In the genomic region with DNA sequence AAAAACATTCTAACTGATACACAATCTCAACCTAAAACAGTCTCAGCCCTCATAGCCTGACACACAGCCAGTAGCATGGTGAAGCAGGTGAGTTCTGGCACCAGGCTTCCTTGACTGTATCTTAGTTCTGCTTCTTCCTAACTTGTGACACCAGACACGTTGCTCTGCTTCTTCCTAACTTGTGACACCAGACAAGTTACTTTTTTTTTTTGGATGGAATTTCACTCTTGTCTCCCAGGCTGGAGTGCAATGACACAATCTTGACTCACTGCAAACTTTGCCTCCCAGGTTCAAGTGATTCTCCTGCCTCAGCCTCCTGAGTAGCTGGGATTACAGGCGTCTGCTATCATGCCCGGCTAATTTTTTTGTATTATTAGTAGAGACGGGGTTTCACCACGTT, we compare ENCODE assay signal across 21 cellular contexts. TPM values are rescaled to one million over a fixed set of nuclear protein-coding genes. Genes with fewer than 3 reads are reported as not detected.
A peak's percentile ranks its signal among the peaks of the same experiment; 100 is the strongest.
DNase-seq lines count a peak whose midpoint lies in the region; ATAC-seq and TF ChIP-seq lines count a peak whose summit lies in the region.
"Had no signal": no experiment of that assay in that cellular context is flagged by ENCODE, and none has a peak within 500 bp of the region (broad histone marks: within the 10 kb centered on the region; RNA-seq: fewer than 3 reads in every experiment).

No MANE protein-coding gene starts in this region.

- no peak overlapping the region for H3K4me3 Mint-ChIP-seq in MCF 10A (ENCODE audit: unreplicated experiment)
- H3K4me3 Mint-ChIP-seq: activated T-cell treated with anti-CD3 and anti-CD28 coated beads, Interleukin-2, amount 50 U/mL, for 4 hours; GM23338 had no signal

- H3K4me3 ChIP-seq in breast epithelium = no peak overlapping the region
- H3K4me3 ChIP-seq in RWPE2 (ENCODE audit: severe bottlenecking) = no peak overlapping the region
- no peak overlapping the region for H3K4me3 ChIP-seq in left ventricle myocardium inferior
- H3K4me3 ChIP-seq in coronary artery = no peak overlapping the region
- H3K4me3 ChIP-seq: GM23338, left lung had no signal

- H3K9me3 ChIP-seq in breast epithelium (no peaks in the 10 kb centered on the region), RWPE2 (ENCODE audit: severe bottlenecking) (no peaks in the 10 kb centered on the region), left ventricle myocardium inferior (replicated peaks) (no peaks in the 10 kb centered on the region)
- H3K9me3 ChIP-seq: left lung had no signal

- no peaks in the 10 kb centered on the region for H3K27me3 Mint-ChIP-seq in MCF 10A (ENCODE audit: insufficient read depth, unreplicated experiment)

- CTCF ChIA-PET in MCF 10A (lab: Yijun Ruan, JAX) = no interaction called here

- H3K4me1 ChIP-seq in breast epithelium (no peaks in the 10 kb centered on the region), RWPE2 (ENCODE audit: insufficient read depth, poor library complexity, severe bottlenecking) (peaks cover 42% of the 10 kb centered on the region), left ventricle myocardium inferior (peaks cover 4% of the 10 kb centered on the region)

- no peak for ATAC-seq in RWPE2 (ENCODE audit: low read depth)
- ATAC-seq: activated T-cell treated with anti-CD3 and anti-CD28 coated beads, Interleukin-2, amount 50 U/mL, for 4 hours; GM23338; left lung had no signal

- H3K27me3 ChIP-seq in breast epithelium = no peaks in the 10 kb centered on the region
- H3K27me3 ChIP-seq in RWPE2 (ENCODE audit: insufficient read depth, poor library complexity, severe bottlenecking) = no peaks in the 10 kb centered on the region
- H3K27me3 ChIP-seq in left ventricle myocardium inferior (ENCODE audit: low read depth) = no peaks in the 10 kb centered on the region
- H3K27me3 ChIP-seq: left lung had no signal

- H3K4me1 Mint-ChIP-seq in MCF 10A (ENCODE audit: insufficient read depth, unreplicated experiment) = peaks cover 18% of the 10 kb centered on the region
- H3K4me1 Mint-ChIP-seq: GM23338 had no signal

- H3K9me3 Mint-ChIP-seq in MCF 10A (ENCODE audit: unreplicated experiment) = no peaks in the 10 kb centered on the region
- H3K9me3 Mint-ChIP-seq: activated T-cell treated with anti-CD3 and anti-CD28 coated beads, Interleukin-2, amount 50 U/mL, for 4 hours had no signal

- H3K27ac ChIP-seq in breast epithelium (no peak overlapping the region), RWPE2 (ENCODE audit: poor library complexity, severe bottlenecking) (peak overlapping the region; percentile 93), epithelial cell of prostate (peak overlapping the region; percentile 45), left ventricle myocardium inferior (replicated peaks) (no peak overlapping the region), coronary artery (no peak overlapping the region)

- DNase-seq in MCF 10A (ENCODE audit: unreplicated experiment) = peak; percentile 28
- DNase-seq in breast epithelium (ENCODE audit: low spot score in 2 of 2) = no peak
- DNase-seq in RWPE2 (ENCODE audit: low spot score) = no peak
- peak; percentile 31 for DNase-seq in epithelial cell of prostate (ENCODE audit: low read depth, low spot score)
- DNase-seq in glomerular visceral epithelial cell (ENCODE audit: extremely low spot score) = no peak
- no peak for DNase-seq in left ventricle myocardium inferior
- DNase-seq in C1 segment of cervical spinal cord (lab: John Stamatoyannopoulos, UW) = no peak
- DNase-seq in coronary artery (ENCODE audit: low spot score) = no peak
- DNase-seq: ACHN; activated CD4-positive, alpha-beta T cell treated with anti-CD3 and anti-CD28 coated beads, Interleukin-2, amount 50 U/mL, for 1 hour; activated T-cell treated with anti-CD3 and anti-CD28 coated beads, Interleukin-2, amount 50 U/mL, for 4 hours; Calu3; caudate nucleus; effector memory CD4-positive, alpha-beta T cell; GF-D8; left lung; NCI-H1930; NCI-H510A treated with DMSO at 0.1 percent for 48 hours; stimulated activated CD4-positive, alpha-beta T cell treated with anti-CD3 and anti-CD28 coated beads, Interleukin-12 subunit alpha, Interleukin-12 subunit beta, amount 100 ng/mL, for 4 hours; stimulated activated naive CD4-positive, alpha-beta T cell treated with Interleukin-2 at 50 U/mL for 16 hours had no signal

- intact Hi-C loops in MCF 10A (cut with micrococcal nuclease) = no loop called here
- intact Hi-C loops in breast epithelium (cut with DNase I; ENCODE audit: low total_unique reads) = no loop called here
- intact Hi-C loops in left ventricle myocardium inferior (cut with micrococcal nuclease) = no loop called here

- TF ChIP-seq POLR2A in breast epithelium (IDR thresholded peaks at IDR 0.05) = no peak

- H3K36me3 Mint-ChIP-seq in MCF 10A (ENCODE audit: insufficient read depth, unreplicated experiment) = peaks cover 6% of the 10 kb centered on the region

- no TSS peak for BruUV-seq in MCF 10A (replicated peaks; lab: Mats Ljungman, UMichigan)

- H3K36me3 ChIP-seq in breast epithelium = no peaks in the 10 kb centered on the region
- no peaks in the 10 kb centered on the region for H3K36me3 ChIP-seq in RWPE2 (ENCODE audit: low read depth)
- no peaks in the 10 kb centered on the region for H3K36me3 ChIP-seq in left ventricle myocardium inferior
- H3K36me3 ChIP-seq: left lung had no signal

- no peak overlapping the region for H3K27ac Mint-ChIP-seq in MCF 10A (ENCODE audit: low read depth, unreplicated experiment)
- H3K27ac Mint-ChIP-seq: GM23338 had no signal

- POLR2A ChIA-PET in MCF 10A (lab: Yijun Ruan, JAX) = interaction anchor here (0.7 to 1.4 kb wide), 2 partner anchors 231 to 546 kb away, joined by 3 to 7 read pairs; no protein-coding TSS in a partner anchor

- TF ChIP-seq CTCF in MCF 10A (IDR thresholded peaks at IDR 0.05; ENCODE audit: unreplicated experiment) (no peak), breast epithelium (IDR thresholded peaks at IDR 0.05) (no peak), RWPE2 (IDR thresholded peaks at IDR 0.05; ENCODE audit: poor library complexity, severe bottlenecking) (no peak), left ventricle myocardium inferior (IDR thresholded peaks at IDR 0.05; ENCODE audit: borderline replicate concordance) (no peak), coronary artery (IDR thresholded peaks at IDR 0.05) (no peak)

RNA-seq across cellular contexts. Expression of a gene that starts 6.7 kb away (rescaled TPM):
- total RNA-seq in MCF 10A (2022) (26.4 and 28.7 TPM in 2 replicates), breast epithelium (10 to 100 TPM; 19.5 to 61.9 (median 46.0) TPM), left ventricle myocardium inferior (18.6 TPM)

Comparison
In these comparisons a context has a peak if more than half of its experiments do, and no peak if none do; other contexts are left out.
1. DNase-seq: peak in MCF 10A (single experiment) and epithelial cell of prostate (single experiment); none in breast epithelium (0 of 2), RWPE2 (single experiment), glomerular visceral epithelial cell (single experiment), left ventricle myocardium inferior (single experiment), C1 segment of cervical spinal cord (0 of 14) and coronary artery (single experiment).
2. H3K27ac ChIP-seq: peak in RWPE2 (single experiment) and epithelial cell of prostate (single experiment); none in breast epithelium (0 of 2), left ventricle myocardium inferior (single experiment) and coronary artery (0 of 2).